1 cellular context compared by ENCODE assay signal in the genomic region with DNA sequence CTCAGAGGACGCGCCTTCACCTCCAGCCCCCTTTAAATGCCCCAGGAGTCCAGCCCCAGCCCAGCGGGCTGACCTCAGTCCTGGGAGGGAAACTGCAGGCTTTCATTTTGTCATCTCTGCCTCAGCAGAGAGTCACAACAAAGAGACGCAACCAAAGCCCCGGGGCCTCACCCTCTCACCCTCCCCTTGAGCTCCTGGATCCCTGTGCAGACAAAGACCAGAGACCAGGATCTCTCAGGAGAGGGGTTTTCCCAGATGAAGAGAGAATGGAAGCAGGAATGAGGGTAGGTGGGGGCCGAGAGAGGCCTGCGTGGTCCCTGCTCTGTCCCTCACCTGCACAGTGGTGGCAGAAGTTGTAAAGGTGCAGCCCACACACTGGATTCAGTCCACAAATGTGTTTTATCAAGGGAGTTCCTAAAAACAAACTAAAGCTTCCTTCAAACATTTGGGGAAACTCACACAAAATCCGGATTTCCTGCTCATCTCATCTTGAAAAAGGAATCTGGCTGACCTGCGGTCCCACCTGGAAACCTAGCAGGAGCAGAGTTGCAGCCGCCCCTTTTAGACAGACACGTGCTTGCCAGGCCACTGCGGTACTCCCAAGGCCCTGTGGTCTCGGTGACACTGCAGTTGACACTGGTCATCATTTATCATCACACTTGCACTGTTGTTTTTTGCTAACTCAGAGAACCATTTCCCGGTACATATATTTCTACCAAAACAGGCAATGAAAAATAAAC.
TF ChIP-seq lines count a peak whose summit lies in the region.

No MANE protein-coding gene starts in this region.

TF ChIP-seq in HepG2, 621 proteins besides CTCF, POLR2A, EP300 and RAD21 (continued from another document):
- TF ChIP-seq, protein P1, sequence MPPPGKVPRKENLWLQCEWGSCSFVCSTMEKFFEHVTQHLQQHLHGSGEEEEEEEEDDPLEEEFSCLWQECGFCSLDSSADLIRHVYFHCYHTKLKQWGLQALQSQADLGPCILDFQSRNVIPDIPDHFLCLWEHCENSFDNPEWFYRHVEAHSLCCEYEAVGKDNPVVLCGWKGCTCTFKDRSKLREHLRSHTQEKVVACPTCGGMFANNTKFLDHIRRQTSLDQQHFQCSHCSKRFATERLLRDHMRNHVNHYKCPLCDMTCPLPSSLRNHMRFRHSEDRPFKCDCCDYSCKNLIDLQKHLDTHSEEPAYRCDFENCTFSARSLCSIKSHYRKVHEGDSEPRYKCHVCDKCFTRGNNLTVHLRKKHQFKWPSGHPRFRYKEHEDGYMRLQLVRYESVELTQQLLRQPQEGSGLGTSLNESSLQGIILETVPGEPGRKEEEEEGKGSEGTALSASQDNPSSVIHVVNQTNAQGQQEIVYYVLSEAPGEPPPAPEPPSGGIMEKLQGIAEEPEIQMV (CRISPR knock-in tag; IDR thresholded peaks at IDR 0.05; ENCODE audit: low read depth) = no peak
- TF ChIP-seq ZFP90 (CRISPR knock-in tag; IDR thresholded peaks at IDR 0.05; ENCODE audit: borderline replicate concordance) (no peak), ZNF225 (CRISPR knock-in tag; IDR thresholded peaks at IDR 0.05) (no peak), SYNCRIP (IDR thresholded peaks at IDR 0.05; ENCODE audit: insufficient read depth, low read depth, low read length) (no peak), MATR3 (CRISPR knock-in tag; IDR thresholded peaks at IDR 0.05) (no peak), SMYD3 (CRISPR knock-in tag; IDR thresholded peaks at IDR 0.05) (no peak), ZNF138 (CRISPR knock-in tag; IDR thresholded peaks at IDR 0.05; ENCODE audit: low read depth) (no peak), PHF21A (CRISPR knock-in tag; IDR thresholded peaks at IDR 0.05) (0 out of 2 replicates have a peak, but pooled peaks have one; percentile 12), ZNF3 (CRISPR knock-in tag; IDR thresholded peaks at IDR 0.05) (no peak), NFE2 (CRISPR knock-in tag; IDR thresholded peaks at IDR 0.05) (no peak), EED (CRISPR knock-in tag; IDR thresholded peaks at IDR 0.05) (no peak), ELF4 (CRISPR knock-in tag; IDR thresholded peaks at IDR 0.05; ENCODE audit: borderline replicate concordance) (no peak), HHEX (CRISPR knock-in tag; IDR thresholded peaks at IDR 0.05) (no peak), HDAC1 (CRISPR knock-in tag; IDR thresholded peaks at IDR 0.05) (no peak; the same call in 1 of the 2 replicates), SIX1 (CRISPR knock-in tag; IDR thresholded peaks at IDR 0.05; ENCODE audit: borderline replicate concordance) (no peak), ATF7-NPFF (CRISPR knock-in tag; IDR thresholded peaks at IDR 0.05; ENCODE audit: low read depth) (no peak), IRF2 (CRISPR knock-in tag; IDR thresholded peaks at IDR 0.05) (no peak), ELF1 (CRISPR knock-in tag; IDR thresholded peaks at IDR 0.05) (0 out of 2 replicates have a peak, but pooled peaks have one; percentile 8), ATAD3A (CRISPR knock-in tag; IDR thresholded peaks at IDR 0.05) (no peak), ZNF83 (CRISPR knock-in tag; IDR thresholded peaks at IDR 0.05; ENCODE audit: borderline replicate concordance) (no peak), MAFG (CRISPR knock-in tag; IDR thresholded peaks at IDR 0.05) (no peak), ZNF563 (CRISPR knock-in tag; IDR thresholded peaks at IDR 0.05) (0 out of 2 replicates have a peak, but pooled peaks have one; percentile 8), MBD4 (IDR thresholded peaks at IDR 0.05; ENCODE audit: borderline replicate concordance, low read length) (no peak), RFX1 (IDR thresholded peaks at IDR 0.05) (no peak), SMARCE1 (IDR thresholded peaks at IDR 0.05; ENCODE audit: borderline replicate concordance) (no peak)
- TF ChIP-seq, protein P2, sequence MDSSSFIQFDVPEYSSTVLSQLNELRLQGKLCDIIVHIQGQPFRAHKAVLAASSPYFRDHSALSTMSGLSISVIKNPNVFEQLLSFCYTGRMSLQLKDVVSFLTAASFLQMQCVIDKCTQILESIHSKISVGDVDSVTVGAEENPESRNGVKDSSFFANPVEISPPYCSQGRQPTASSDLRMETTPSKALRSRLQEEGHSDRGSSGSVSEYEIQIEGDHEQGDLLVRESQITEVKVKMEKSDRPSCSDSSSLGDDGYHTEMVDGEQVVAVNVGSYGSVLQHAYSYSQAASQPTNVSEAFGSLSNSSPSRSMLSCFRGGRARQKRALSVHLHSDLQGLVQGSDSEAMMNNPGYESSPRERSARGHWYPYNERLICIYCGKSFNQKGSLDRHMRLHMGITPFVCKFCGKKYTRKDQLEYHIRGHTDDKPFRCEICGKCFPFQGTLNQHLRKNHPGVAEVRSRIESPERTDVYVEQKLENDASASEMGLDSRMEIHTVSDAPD (CRISPR knock-in tag; IDR thresholded peaks at IDR 0.05) = 0 out of 2 replicates have a peak, but pooled peaks have one; percentile 39
- TF ChIP-seq, protein P3, sequence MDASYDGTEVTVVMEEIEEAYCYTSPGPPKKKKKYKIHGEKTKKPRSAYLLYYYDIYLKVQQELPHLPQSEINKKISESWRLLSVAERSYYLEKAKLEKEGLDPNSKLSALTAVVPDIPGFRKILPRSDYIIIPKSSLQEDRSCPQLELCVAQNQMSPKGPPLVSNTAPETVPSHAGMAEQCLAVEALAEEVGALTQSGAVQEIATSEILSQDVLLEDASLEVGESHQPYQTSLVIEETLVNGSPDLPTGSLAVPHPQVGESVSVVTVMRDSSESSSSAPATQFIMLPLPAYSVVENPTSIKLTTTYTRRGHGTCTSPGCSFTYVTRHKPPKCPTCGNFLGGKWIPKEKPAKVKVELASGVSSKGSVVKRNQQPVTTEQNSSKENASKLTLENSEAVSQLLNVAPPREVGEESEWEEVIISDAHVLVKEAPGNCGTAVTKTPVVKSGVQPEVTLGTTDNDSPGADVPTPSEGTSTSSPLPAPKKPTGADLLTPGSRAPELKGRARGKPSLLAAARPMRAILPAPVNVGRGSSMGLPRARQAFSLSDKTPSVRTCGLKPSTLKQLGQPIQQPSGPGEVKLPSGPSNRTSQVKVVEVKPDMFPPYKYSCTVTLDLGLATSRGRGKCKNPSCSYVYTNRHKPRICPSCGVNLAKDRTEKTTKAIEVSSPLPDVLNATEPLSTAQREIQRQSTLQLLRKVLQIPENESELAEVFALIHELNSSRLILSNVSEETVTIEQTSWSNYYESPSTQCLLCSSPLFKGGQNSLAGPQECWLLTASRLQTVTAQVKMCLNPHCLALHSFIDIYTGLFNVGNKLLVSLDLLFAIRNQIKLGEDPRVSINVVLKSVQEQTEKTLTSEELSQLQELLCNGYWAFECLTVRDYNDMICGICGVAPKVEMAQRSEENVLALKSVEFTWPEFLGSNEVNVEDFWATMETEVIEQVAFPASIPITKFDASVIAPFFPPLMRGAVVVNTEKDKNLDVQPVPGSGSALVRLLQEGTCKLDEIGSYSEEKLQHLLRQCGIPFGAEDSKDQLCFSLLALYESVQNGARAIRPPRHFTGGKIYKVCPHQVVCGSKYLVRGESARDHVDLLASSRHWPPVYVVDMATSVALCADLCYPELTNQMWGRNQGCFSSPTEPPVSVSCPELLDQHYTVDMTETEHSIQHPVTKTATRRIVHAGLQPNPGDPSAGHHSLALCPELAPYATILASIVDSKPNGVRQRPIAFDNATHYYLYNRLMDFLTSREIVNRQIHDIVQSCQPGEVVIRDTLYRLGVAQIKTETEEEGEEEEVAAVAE (CRISPR knock-in tag; IDR thresholded peaks at IDR 0.05; ENCODE audit: borderline replicate concordance) = no peak
- TF ChIP-seq, protein P4, sequence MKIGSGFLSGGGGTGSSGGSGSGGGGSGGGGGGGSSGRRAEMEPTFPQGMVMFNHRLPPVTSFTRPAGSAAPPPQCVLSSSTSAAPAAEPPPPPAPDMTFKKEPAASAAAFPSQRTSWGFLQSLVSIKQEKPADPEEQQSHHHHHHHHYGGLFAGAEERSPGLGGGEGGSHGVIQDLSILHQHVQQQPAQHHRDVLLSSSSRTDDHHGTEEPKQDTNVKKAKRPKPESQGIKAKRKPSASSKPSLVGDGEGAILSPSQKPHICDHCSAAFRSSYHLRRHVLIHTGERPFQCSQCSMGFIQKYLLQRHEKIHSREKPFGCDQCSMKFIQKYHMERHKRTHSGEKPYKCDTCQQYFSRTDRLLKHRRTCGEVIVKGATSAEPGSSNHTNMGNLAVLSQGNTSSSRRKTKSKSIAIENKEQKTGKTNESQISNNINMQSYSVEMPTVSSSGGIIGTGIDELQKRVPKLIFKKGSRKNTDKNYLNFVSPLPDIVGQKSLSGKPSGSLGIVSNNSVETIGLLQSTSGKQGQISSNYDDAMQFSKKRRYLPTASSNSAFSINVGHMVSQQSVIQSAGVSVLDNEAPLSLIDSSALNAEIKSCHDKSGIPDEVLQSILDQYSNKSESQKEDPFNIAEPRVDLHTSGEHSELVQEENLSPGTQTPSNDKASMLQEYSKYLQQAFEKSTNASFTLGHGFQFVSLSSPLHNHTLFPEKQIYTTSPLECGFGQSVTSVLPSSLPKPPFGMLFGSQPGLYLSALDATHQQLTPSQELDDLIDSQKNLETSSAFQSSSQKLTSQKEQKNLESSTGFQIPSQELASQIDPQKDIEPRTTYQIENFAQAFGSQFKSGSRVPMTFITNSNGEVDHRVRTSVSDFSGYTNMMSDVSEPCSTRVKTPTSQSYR (CRISPR knock-in tag; IDR thresholded peaks at IDR 0.05; ENCODE audit: borderline replicate concordance) = no peak
- TF ChIP-seq, protein P5, sequence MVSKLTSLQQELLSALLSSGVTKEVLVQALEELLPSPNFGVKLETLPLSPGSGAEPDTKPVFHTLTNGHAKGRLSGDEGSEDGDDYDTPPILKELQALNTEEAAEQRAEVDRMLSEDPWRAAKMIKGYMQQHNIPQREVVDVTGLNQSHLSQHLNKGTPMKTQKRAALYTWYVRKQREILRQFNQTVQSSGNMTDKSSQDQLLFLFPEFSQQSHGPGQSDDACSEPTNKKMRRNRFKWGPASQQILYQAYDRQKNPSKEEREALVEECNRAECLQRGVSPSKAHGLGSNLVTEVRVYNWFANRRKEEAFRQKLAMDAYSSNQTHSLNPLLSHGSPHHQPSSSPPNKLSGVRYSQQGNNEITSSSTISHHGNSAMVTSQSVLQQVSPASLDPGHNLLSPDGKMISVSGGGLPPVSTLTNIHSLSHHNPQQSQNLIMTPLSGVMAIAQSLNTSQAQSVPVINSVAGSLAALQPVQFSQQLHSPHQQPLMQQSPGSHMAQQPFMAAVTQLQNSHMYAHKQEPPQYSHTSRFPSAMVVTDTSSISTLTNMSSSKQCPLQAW (CRISPR knock-in tag; IDR thresholded peaks at IDR 0.05) = no peak
- TF ChIP-seq, protein P6, sequence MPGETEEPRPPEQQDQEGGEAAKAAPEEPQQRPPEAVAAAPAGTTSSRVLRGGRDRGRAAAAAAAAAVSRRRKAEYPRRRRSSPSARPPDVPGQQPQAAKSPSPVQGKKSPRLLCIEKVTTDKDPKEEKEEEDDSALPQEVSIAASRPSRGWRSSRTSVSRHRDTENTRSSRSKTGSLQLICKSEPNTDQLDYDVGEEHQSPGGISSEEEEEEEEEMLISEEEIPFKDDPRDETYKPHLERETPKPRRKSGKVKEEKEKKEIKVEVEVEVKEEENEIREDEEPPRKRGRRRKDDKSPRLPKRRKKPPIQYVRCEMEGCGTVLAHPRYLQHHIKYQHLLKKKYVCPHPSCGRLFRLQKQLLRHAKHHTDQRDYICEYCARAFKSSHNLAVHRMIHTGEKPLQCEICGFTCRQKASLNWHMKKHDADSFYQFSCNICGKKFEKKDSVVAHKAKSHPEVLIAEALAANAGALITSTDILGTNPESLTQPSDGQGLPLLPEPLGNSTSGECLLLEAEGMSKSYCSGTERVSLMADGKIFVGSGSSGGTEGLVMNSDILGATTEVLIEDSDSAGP (CRISPR knock-in tag; IDR thresholded peaks at IDR 0.05; ENCODE audit: borderline replicate concordance) = 0 out of 2 replicates have a peak, but pooled peaks have one; percentile 3
- TF ChIP-seq, protein P7, sequence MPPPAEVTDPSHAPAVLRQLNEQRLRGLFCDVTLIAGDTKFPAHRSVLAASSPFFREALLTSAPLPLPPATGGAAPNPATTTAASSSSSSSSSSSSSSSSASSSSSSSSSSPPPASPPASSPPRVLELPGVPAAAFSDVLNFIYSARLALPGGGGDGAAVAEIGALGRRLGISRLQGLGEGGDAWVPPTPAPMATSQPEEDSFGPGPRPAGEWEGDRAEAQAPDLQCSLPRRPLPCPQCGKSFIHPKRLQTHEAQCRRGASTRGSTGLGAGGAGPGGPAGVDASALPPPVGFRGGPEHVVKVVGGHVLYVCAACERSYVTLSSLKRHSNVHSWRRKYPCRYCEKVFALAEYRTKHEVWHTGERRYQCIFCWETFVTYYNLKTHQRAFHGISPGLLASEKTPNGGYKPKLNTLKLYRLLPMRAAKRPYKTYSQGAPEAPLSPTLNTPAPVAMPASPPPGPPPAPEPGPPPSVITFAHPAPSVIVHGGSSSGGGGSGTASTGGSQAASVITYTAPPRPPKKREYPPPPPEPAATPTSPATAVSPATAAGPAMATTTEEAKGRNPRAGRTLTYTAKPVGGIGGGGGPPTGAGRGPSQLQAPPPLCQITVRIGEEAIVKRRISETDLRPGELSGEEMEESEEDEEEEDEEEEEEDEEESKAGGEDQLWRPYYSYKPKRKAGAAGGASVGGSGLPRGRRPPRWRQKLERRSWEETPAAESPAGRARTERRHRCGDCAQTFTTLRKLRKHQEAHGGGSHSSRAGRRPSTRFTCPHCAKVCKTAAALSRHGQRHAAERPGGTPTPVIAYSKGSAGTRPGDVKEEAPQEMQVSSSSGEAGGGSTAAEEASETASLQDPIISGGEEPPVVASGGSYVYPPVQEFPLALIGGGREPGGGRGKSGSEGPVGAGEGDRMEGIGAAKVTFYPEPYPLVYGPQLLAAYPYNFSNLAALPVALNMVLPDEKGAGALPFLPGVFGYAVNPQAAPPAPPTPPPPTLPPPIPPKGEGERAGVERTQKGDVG (CRISPR knock-in tag; IDR thresholded peaks at IDR 0.05; ENCODE audit: borderline replicate concordance) = no peak
- TF ChIP-seq, protein P8, sequence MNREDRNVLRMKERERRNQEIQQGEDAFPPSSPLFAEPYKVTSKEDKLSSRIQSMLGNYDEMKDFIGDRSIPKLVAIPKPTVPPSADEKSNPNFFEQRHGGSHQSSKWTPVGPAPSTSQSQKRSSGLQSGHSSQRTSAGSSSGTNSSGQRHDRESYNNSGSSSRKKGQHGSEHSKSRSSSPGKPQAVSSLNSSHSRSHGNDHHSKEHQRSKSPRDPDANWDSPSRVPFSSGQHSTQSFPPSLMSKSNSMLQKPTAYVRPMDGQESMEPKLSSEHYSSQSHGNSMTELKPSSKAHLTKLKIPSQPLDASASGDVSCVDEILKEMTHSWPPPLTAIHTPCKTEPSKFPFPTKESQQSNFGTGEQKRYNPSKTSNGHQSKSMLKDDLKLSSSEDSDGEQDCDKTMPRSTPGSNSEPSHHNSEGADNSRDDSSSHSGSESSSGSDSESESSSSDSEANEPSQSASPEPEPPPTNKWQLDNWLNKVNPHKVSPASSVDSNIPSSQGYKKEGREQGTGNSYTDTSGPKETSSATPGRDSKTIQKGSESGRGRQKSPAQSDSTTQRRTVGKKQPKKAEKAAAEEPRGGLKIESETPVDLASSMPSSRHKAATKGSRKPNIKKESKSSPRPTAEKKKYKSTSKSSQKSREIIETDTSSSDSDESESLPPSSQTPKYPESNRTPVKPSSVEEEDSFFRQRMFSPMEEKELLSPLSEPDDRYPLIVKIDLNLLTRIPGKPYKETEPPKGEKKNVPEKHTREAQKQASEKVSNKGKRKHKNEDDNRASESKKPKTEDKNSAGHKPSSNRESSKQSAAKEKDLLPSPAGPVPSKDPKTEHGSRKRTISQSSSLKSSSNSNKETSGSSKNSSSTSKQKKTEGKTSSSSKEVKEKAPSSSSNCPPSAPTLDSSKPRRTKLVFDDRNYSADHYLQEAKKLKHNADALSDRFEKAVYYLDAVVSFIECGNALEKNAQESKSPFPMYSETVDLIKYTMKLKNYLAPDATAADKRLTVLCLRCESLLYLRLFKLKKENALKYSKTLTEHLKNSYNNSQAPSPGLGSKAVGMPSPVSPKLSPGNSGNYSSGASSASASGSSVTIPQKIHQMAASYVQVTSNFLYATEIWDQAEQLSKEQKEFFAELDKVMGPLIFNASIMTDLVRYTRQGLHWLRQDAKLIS (CRISPR knock-in tag; IDR thresholded peaks at IDR 0.05) = no peak
